ENCODE assay signal across 8 cellular contexts in genomic region chr7:2802504-2803341, GRCh38. TPM values are rescaled to one million over a fixed set of nuclear protein-coding genes. Genes with fewer than 3 reads are reported as not detected.
DNase-seq lines count a peak whose midpoint lies in the region; ATAC-seq and TF ChIP-seq lines count a peak whose summit lies in the region.

No MANE protein-coding gene starts in this region.

- H3K27me3 ChIP-seq in RWPE2 (ENCODE audit: insufficient read depth, poor library complexity, severe bottlenecking) = no peaks in the 10 kb centered on the region
- no peaks in the 10 kb centered on the region for H3K27me3 ChIP-seq in skeletal muscle satellite cell (ENCODE audit: control insufficient read depth, insufficient read depth, low read length)

- H3K4me3 ChIP-seq in RWPE2 (ENCODE audit: severe bottlenecking) (no peak overlapping the region), skeletal muscle satellite cell (ENCODE audit: low read length) (peak overlapping the region; percentile 53)

- peak overlapping the region; percentile 66 for H3K9ac ChIP-seq in skeletal muscle satellite cell (ENCODE audit: low read depth, low read length)

- H3K4me1 ChIP-seq in RWPE2 (ENCODE audit: insufficient read depth, poor library complexity, severe bottlenecking) (peaks cover 32% of the 10 kb centered on the region), skeletal muscle satellite cell (ENCODE audit: control insufficient read depth, insufficient read depth, low read length) (peaks cover 34% of the 10 kb centered on the region)

- peak; percentile 63 for DNase-seq in HCEC 1CT
- no peak for DNase-seq in RWPE2 (ENCODE audit: low spot score)
- DNase-seq in foreskin melanocyte = peak; percentile 41
- DNase-seq in NCI-H187 (lab: John Stamatoyannopoulos, UW) = no peak
- DNase-seq in effector CD8-positive, alpha-beta T cell (lab: John Stamatoyannopoulos, UW) = no peak
- DNase-seq in HPDE6-E6E7 (ENCODE audit: extremely low spot score) = no peak

- H3K9me3 ChIP-seq in RWPE2 (ENCODE audit: severe bottlenecking) (no peaks in the 10 kb centered on the region), skeletal muscle satellite cell (replicated peaks; ENCODE audit: low read length) (no peaks in the 10 kb centered on the region)

- peak; percentile 77 for ATAC-seq in RWPE2 (ENCODE audit: low read depth)
- ATAC-seq in HG02885 (IDR thresholded peaks at IDR 0.05; ENCODE audit: poor library complexity, unreplicated experiment) = no peak

- peak overlapping the region; percentile 80 for H3K4me2 ChIP-seq in skeletal muscle satellite cell (ENCODE audit: low read length)

- TF ChIP-seq CTCF in RWPE2 (IDR thresholded peaks at IDR 0.05; ENCODE audit: poor library complexity, severe bottlenecking) = no peak

- H3K36me3 ChIP-seq in RWPE2 (ENCODE audit: low read depth) (no peaks in the 10 kb centered on the region), skeletal muscle satellite cell (ENCODE audit: insufficient read depth, low read length) (no peaks in the 10 kb centered on the region)

- H3K27ac ChIP-seq in RWPE2 (ENCODE audit: poor library complexity, severe bottlenecking) = peak overlapping the region; percentile 79

RNA-seq across cellular contexts. Expression of gene GNA12, which starts 41.4 kb away (rescaled TPM):
- total RNA-seq in skeletal muscle satellite cell (2012; rRNA removed) = 22.3 and 25.1 TPM in 2 replicates

Comparison
In these comparisons a context has a peak if more than half of its experiments do, and no peak if none do; other contexts are left out.
1. DNase-seq: peak in HCEC 1CT (single experiment) and foreskin melanocyte (single experiment); none in RWPE2 (single experiment), NCI-H187 (0 of 2), effector CD8-positive, alpha-beta T cell (single experiment) and HPDE6-E6E7 (single experiment).